ENCODE assay signal across 7 cellular contexts in the genomic region with DNA sequence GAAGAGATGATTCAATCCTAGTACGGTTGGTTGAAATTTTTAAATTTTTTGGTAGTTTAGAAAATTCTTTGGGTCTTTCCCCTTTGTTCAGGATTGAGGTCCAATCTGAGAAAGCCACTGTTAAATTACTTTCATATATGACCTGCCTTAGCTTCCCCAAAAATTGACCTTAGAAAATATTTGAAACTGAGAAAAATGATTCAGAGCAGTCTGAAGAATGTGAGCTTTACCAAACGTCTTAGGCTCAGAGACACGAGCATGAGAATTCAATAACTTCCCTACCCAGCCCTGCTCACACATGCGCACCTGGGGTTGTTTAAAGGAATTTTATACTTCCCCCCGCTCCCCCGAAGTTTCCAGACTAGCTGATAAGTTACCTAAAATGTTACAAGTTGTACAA.
A peak's percentile ranks its signal among the peaks of the same experiment; 100 is the strongest.
ATAC-seq lines count a peak whose summit lies in the region.

No MANE protein-coding gene starts in this region.

- ATAC-seq in GM18508 (IDR thresholded peaks at IDR 0.05; ENCODE audit: insufficient read depth, unreplicated experiment) (peak; percentile 35), GM18909 (IDR thresholded peaks at IDR 0.05; ENCODE audit: poor library complexity, unreplicated experiment) (peak; percentile 40), GM19463 (IDR thresholded peaks at IDR 0.05; ENCODE audit: unreplicated experiment) (peak; percentile 67), GM21619 (IDR thresholded peaks at IDR 0.05; ENCODE audit: unreplicated experiment) (peak; percentile 52), HG02642 (IDR thresholded peaks at IDR 0.05; ENCODE audit: poor library complexity, unreplicated experiment) (peak; percentile 54), HG02938 (IDR thresholded peaks at IDR 0.05; ENCODE audit: unreplicated experiment) (peak; percentile 57), HG03432 (IDR thresholded peaks at IDR 0.05; ENCODE audit: unreplicated experiment) (peak; percentile 61)

Comparison
In these comparisons a context has a peak if more than half of its experiments do, and no peak if none do; other contexts are left out.
1. Peak in every context shown above with its lines: ATAC-seq.